ENCODE assay signal across 8 cellular contexts in the genomic region with DNA sequence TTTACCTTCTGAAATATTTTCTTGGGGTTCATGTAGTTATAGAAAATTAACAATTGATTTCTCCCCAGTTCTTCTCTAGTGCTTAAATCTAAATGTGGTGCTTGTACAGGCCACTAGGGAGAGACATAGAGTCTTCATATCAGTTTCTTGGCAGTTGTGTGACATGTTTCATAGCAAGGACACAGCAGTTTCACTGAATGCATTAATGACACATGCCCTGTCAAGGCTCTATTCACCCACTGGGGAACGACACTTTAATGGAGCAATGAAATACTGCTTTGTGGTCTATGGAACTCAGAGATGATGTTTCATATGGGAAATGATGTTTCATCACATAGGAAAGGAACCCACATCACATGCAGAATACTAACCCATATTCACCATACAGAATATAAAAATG.
DNase-seq lines count a peak whose midpoint lies in the region; ATAC-seq and TF ChIP-seq lines count a peak whose summit lies in the region.

No MANE protein-coding gene starts in this region.

- no peaks in the 10 kb centered on the region for H3K27me3 ChIP-seq in OCI-LY3 (ENCODE audit: low read depth, low read length)
- H3K27me3 ChIP-seq in parathyroid adenoma (ENCODE audit: control insufficient read depth, insufficient read depth, low read length), result no peaks in the 10 kb centered on the region

- H3K79me2 ChIP-seq in OCI-LY3 (ENCODE audit: low read length) (no peaks in the 10 kb centered on the region), parathyroid adenoma (no peaks in the 10 kb centered on the region)

- no peak overlapping the region for H3K4me2 ChIP-seq in OCI-LY3 (ENCODE audit: low read length)
- H3K4me2 ChIP-seq in parathyroid adenoma (ENCODE audit: low read length), result no peak overlapping the region

- H3K9ac ChIP-seq in OCI-LY3 (ENCODE audit: low read length), result no peak overlapping the region
- H3K9ac ChIP-seq in parathyroid adenoma, result no peak overlapping the region

- H3K4me3 ChIP-seq in OCI-LY3 (ENCODE audit: low read length), result no peak overlapping the region
- peak overlapping the region; percentile 78 for H3K4me3 ChIP-seq in epithelial cell of esophagus (ENCODE audit: low read length)
- peak overlapping the region; percentile 34 for H3K4me3 ChIP-seq in parathyroid adenoma (ENCODE audit: low read depth, low read length)

- peak; percentile 62 for DNase-seq in AG20443 (ENCODE audit: low spot score)
- peak; percentile 86 for DNase-seq in epithelial cell of esophagus (ENCODE audit: low read depth)
- DNase-seq in islet precursor cell, result no peak
- DNase-seq in activated CD4-positive, alpha-beta T cell treated with anti-CD3 and anti-CD28 coated beads for 1 hour, result no peak

- H3K27ac ChIP-seq in OCI-LY3 (ENCODE audit: low read length) (no peak overlapping the region), parathyroid adenoma (no peak overlapping the region)

- no peaks in the 10 kb centered on the region for H4K20me1 ChIP-seq in OCI-LY3 (ENCODE audit: insufficient read depth, low read length)

- ATAC-seq in GM18520 (IDR thresholded peaks at IDR 0.05; ENCODE audit: unreplicated experiment) (peak; percentile 50), HG03064 (IDR thresholded peaks at IDR 0.05; ENCODE audit: low read depth, unreplicated experiment) (peak; percentile 62)

- TF ChIP-seq CTCF in OCI-LY3 (IDR thresholded peaks at IDR 0.05; ENCODE audit: low read depth, low read length) (peak; percentile 88), epithelial cell of esophagus (IDR thresholded peaks at IDR 0.05; ENCODE audit: insufficient read depth, low read depth, low read length, missing control alignments) (peak; percentile 74), parathyroid adenoma (IDR thresholded peaks at IDR 0.05) (peak; percentile 23)

- no peaks in the 10 kb centered on the region for H3K36me3 ChIP-seq in OCI-LY3 (replicated peaks; ENCODE audit: low read depth, low read length)
- no peaks in the 10 kb centered on the region for H3K36me3 ChIP-seq in parathyroid adenoma (ENCODE audit: control insufficient read depth, insufficient read depth, low read length)

- H3K4me1 ChIP-seq in OCI-LY3 (ENCODE audit: low read length) (no peaks in the 10 kb centered on the region), parathyroid adenoma (no peaks in the 10 kb centered on the region)

- H2AFZ ChIP-seq in OCI-LY3 (ENCODE audit: low read depth, low read length), result no peak overlapping the region
- H2AFZ ChIP-seq in parathyroid adenoma, result no peak overlapping the region

- H3K9me3 ChIP-seq in OCI-LY3 (ENCODE audit: insufficient read depth, low read length), result no peaks in the 10 kb centered on the region
- no peaks in the 10 kb centered on the region for H3K9me3 ChIP-seq in parathyroid adenoma (ENCODE audit: control insufficient read depth, low read length)

Comparison
In these comparisons a context has a peak if more than half of its experiments do, and no peak if none do; other contexts are left out.
1. DNase-seq: peak in AG20443 (single experiment) and epithelial cell of esophagus (single experiment); none in islet precursor cell (single experiment) and activated CD4-positive, alpha-beta T cell treated with anti-CD3 and anti-CD28 coated beads for 1 hour (single experiment).
2. CTCF ChIP-seq: peak in every context shown above with its lines; median percentile 88 in OCI-LY3; 74 in epithelial cell of esophagus; 23 in parathyroid adenoma.